ENCODE assay signal across 1 cellular context in the genomic region with DNA sequence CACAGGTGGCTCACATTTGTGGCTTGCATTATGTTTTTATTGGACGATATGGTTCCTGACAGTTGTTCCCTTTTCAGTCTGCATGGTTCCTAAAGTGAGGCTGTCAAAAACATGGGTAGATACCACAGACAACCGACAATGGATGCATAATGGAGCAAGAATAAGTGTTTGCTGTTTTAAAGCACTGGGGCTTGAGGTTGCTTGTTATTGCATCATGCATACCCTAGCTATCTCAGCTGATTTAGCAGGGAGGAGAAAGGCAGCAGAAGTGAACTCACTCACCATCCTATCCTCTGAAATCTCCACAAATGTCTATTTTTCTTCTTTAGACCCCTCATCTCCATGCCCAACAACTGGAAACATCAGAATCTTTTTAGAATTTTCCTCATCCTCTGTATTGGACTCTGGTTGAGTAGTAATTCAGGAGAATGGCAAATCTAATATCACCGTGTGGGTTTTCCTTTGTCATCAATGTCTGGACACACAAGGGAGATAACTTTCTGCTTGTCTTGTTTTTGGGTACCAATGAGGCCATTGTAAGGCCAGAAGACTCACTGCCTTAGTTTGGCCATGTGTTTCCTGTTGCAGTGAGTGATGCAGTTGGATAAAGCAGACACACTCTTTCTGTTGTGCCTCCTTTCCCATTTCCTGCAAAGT.
TF ChIP-seq lines count a peak whose summit lies in the region.

No MANE protein-coding gene starts in this region.

TF ChIP-seq in K562, 482 proteins besides CTCF, POLR2A, EP300 and RAD21 (continued from another document and continues in another):
- TF ChIP-seq, protein P1, sequence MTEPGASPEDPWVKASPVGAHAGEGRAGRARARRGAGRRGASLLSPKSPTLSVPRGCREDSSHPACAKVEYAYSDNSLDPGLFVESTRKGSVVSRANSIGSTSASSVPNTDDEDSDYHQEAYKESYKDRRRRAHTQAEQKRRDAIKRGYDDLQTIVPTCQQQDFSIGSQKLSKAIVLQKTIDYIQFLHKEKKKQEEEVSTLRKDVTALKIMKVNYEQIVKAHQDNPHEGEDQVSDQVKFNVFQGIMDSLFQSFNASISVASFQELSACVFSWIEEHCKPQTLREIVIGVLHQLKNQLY (CRISPR knock-in tag; conservative IDR thresholded peaks at IDR 0.05): no peak
- no peak for TF ChIP-seq FOXK1 (CRISPR knock-in tag; IDR thresholded peaks at IDR 0.05; ENCODE audit: borderline replicate concordance)
- peak; percentile 91 for TF ChIP-seq SMARCA4 (IDR thresholded peaks at IDR 0.05)
- TF ChIP-seq ZNF589 (CRISPR knock-in tag; IDR thresholded peaks at IDR 0.05; ENCODE audit: low read depth): peak; percentile 90; the same call in 1 of the 2 replicates
- no peak for TF ChIP-seq SMARCB1 (IDR thresholded peaks at IDR 0.05; ENCODE audit: insufficient read length, low read depth)
- TF ChIP-seq, protein P2, sequence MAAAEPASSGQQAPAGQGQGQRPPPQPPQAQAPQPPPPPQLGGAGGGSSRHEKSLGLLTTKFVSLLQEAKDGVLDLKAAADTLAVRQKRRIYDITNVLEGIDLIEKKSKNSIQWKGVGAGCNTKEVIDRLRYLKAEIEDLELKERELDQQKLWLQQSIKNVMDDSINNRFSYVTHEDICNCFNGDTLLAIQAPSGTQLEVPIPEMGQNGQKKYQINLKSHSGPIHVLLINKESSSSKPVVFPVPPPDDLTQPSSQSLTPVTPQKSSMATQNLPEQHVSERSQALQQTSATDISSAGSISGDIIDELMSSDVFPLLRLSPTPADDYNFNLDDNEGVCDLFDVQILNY (CRISPR knock-in tag; IDR thresholded peaks at IDR 0.05): no peak
- TF ChIP-seq CXXC5 (CRISPR knock-in tag; IDR thresholded peaks at IDR 0.05): peak; percentile 82
- TF ChIP-seq SMAD3 (CRISPR knock-in tag; conservative IDR thresholded peaks at IDR 0.05): peak; percentile 81
- TF ChIP-seq TAL1 (IDR thresholded peaks at IDR 0.05): peak; percentile 3; the same call in 1 of the 2 replicates
- TF ChIP-seq ZSCAN32 (CRISPR knock-in tag; IDR thresholded peaks at IDR 0.05): peak; percentile 100
- peak; percentile 80 for TF ChIP-seq EP400 (IDR thresholded peaks at IDR 0.05)
- TF ChIP-seq, protein P3, sequence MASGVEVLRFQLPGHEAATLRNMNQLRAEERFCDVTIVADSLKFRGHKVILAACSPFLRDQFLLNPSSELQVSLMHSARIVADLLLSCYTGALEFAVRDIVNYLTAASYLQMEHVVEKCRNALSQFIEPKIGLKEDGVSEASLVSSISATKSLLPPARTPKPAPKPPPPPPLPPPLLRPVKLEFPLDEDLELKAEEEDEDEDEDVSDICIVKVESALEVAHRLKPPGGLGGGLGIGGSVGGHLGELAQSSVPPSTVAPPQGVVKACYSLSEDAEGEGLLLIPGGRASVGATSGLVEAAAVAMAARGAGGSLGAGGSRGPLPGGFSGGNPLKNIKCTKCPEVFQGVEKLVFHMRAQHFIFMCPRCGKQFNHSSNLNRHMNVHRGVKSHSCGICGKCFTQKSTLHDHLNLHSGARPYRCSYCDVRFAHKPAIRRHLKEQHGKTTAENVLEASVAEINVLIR (CRISPR knock-in tag; IDR thresholded peaks at IDR 0.05): peak; percentile 28; the same call in 1 of the 2 replicates
- TF ChIP-seq NR2C2 (CRISPR knock-in tag; IDR thresholded peaks at IDR 0.05): no peak
- TF ChIP-seq NR2C2 (tag; IDR thresholded peaks at IDR 0.05): peak; percentile 55
- peak; percentile 91 for TF ChIP-seq FOXJ2 (tag; IDR thresholded peaks at IDR 0.05)
- 0 out of 2 replicates have a peak, but pooled peaks have one; percentile 29 for TF ChIP-seq ETV1 (tag; conservative IDR thresholded peaks at IDR 0.05; ENCODE audit: low read depth)
- TF ChIP-seq ELF2 (CRISPR knock-in tag; IDR thresholded peaks at IDR 0.05): peak; percentile 63; the same call in 1 of the 2 replicates
- TF ChIP-seq RBBP5 (IDR thresholded peaks at IDR 0.05; ENCODE audit: borderline replicate concordance, insufficient read depth, low read length, poor library complexity, severe bottlenecking): no peak
- TF ChIP-seq, protein P4, sequence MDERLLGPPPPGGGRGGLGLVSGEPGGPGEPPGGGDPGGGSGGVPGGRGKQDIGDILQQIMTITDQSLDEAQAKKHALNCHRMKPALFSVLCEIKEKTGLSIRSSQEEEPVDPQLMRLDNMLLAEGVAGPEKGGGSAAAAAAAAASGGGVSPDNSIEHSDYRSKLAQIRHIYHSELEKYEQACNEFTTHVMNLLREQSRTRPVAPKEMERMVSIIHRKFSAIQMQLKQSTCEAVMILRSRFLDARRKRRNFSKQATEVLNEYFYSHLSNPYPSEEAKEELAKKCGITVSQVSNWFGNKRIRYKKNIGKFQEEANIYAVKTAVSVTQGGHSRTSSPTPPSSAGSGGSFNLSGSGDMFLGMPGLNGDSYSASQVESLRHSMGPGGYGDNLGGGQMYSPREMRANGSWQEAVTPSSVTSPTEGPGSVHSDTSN (CRISPR knock-in tag; IDR thresholded peaks at IDR 0.05; ENCODE audit: low read depth): no peak
- TF ChIP-seq, protein P4 (tag; conservative IDR thresholded peaks at IDR 0.05; ENCODE audit: low read depth): 0 out of 2 replicates have a peak, but pooled peaks have one; percentile 18
- TF ChIP-seq TOE1 (IDR thresholded peaks at IDR 0.05; ENCODE audit: borderline replicate concordance): 0 out of 2 replicates have a peak, but pooled peaks have one; percentile 31
- TF ChIP-seq TOE1 (CRISPR knock-in tag; IDR thresholded peaks at IDR 0.05; ENCODE audit: borderline replicate concordance, low read depth): no peak
- peak; percentile 84 for TF ChIP-seq POLR2H (tag; IDR thresholded peaks at IDR 0.05; ENCODE audit: low read depth)
- no peak for TF ChIP-seq ZNF165 (CRISPR knock-in tag; IDR thresholded peaks at IDR 0.05; ENCODE audit: borderline replicate concordance)
- peak; percentile 16; the same call in 1 of the 2 replicates for TF ChIP-seq TRIM28 (IDR thresholded peaks at IDR 0.05)
- TF ChIP-seq ZNF586 (CRISPR knock-in tag; conservative IDR thresholded peaks at IDR 0.05): peak; percentile 96
- TF ChIP-seq JUNB (CRISPR knock-in tag; conservative IDR thresholded peaks at IDR 0.05): peak; percentile 79; the same call in 1 of the 2 replicates
- TF ChIP-seq, protein P5, sequence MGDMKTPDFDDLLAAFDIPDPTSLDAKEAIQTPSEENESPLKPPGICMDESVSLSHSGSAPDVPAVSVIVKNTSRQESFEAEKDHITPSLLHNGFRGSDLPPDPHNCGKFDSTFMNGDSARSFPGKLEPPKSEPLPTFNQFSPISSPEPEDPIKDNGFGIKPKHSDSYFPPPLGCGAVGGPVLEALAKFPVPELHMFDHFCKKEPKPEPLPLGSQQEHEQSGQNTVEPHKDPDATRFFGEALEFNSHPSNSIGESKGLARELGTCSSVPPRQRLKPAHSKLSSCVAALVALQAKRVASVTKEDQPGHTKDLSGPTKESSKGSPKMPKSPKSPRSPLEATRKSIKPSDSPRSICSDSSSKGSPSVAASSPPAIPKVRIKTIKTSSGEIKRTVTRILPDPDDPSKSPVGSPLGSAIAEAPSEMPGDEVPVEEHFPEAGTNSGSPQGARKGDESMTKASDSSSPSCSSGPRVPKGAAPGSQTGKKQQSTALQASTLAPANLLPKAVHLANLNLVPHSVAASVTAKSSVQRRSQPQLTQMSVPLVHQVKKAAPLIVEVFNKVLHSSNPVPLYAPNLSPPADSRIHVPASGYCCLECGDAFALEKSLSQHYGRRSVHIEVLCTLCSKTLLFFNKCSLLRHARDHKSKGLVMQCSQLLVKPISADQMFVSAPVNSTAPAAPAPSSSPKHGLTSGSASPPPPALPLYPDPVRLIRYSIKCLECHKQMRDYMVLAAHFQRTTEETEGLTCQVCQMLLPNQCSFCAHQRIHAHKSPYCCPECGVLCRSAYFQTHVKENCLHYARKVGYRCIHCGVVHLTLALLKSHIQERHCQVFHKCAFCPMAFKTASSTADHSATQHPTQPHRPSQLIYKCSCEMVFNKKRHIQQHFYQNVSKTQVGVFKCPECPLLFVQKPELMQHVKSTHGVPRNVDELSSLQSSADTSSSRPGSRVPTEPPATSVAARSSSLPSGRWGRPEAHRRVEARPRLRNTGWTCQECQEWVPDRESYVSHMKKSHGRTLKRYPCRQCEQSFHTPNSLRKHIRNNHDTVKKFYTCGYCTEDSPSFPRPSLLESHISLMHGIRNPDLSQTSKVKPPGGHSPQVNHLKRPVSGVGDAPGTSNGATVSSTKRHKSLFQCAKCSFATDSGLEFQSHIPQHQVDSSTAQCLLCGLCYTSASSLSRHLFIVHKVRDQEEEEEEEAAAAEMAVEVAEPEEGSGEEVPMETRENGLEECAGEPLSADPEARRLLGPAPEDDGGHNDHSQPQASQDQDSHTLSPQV (IDR thresholded peaks at IDR 0.05): peak; percentile 82
- TF ChIP-seq NR4A1 (CRISPR knock-in tag; IDR thresholded peaks at IDR 0.05): no peak
- TF ChIP-seq NR4A1 (tag; IDR thresholded peaks at IDR 0.05): peak; percentile 91
- TF ChIP-seq, protein P6, sequence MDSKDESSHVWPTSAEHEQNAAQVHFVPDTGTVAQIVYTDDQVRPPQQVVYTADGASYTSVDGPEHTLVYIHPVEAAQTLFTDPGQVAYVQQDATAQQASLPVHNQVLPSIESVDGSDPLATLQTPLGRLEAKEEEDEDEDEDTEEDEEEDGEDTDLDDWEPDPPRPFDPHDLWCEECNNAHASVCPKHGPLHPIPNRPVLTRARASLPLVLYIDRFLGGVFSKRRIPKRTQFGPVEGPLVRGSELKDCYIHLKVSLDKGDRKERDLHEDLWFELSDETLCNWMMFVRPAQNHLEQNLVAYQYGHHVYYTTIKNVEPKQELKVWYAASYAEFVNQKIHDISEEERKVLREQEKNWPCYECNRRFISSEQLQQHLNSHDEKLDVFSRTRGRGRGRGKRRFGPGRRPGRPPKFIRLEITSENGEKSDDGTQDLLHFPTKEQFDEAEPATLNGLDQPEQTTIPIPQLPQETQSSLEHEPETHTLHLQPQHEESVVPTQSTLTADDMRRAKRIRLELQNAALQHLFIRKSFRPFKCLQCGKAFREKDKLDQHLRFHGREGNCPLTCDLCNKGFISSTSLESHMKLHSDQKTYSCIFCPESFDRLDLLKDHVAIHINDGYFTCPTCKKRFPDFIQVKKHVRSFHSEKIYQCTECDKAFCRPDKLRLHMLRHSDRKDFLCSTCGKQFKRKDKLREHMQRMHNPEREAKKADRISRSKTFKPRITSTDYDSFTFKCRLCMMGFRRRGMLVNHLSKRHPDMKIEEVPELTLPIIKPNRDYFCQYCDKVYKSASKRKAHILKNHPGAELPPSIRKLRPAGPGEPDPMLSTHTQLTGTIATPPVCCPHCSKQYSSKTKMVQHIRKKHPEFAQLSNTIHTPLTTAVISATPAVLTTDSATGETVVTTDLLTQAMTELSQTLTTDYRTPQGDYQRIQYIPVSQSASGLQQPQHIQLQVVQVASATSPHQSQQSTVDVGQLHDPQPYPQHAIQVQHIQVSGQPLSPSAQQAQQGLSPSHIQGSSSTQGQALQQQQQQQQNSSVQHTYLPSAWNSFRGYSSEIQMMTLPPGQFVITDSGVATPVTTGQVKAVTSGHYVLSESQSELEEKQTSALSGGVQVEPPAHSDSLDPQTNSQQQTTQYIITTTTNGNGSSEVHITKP (IDR thresholded peaks at IDR 0.05; ENCODE audit: partially characterized antibody): no peak
- peak; percentile 16; the same call in 1 of the 2 replicates for TF ChIP-seq MAFK (IDR thresholded peaks at IDR 0.05; ENCODE audit: low read length)
- TF ChIP-seq XRCC5 (IDR thresholded peaks at IDR 0.05; ENCODE audit: low read depth, low read length): no peak
- TF ChIP-seq, protein P7, sequence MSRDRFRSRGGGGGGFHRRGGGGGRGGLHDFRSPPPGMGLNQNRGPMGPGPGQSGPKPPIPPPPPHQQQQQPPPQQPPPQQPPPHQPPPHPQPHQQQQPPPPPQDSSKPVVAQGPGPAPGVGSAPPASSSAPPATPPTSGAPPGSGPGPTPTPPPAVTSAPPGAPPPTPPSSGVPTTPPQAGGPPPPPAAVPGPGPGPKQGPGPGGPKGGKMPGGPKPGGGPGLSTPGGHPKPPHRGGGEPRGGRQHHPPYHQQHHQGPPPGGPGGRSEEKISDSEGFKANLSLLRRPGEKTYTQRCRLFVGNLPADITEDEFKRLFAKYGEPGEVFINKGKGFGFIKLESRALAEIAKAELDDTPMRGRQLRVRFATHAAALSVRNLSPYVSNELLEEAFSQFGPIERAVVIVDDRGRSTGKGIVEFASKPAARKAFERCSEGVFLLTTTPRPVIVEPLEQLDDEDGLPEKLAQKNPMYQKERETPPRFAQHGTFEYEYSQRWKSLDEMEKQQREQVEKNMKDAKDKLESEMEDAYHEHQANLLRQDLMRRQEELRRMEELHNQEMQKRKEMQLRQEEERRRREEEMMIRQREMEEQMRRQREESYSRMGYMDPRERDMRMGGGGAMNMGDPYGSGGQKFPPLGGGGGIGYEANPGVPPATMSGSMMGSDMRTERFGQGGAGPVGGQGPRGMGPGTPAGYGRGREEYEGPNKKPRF (IDR thresholded peaks at IDR 0.05; ENCODE audit: low read depth, low read length): no peak
- TF ChIP-seq, protein P8, sequence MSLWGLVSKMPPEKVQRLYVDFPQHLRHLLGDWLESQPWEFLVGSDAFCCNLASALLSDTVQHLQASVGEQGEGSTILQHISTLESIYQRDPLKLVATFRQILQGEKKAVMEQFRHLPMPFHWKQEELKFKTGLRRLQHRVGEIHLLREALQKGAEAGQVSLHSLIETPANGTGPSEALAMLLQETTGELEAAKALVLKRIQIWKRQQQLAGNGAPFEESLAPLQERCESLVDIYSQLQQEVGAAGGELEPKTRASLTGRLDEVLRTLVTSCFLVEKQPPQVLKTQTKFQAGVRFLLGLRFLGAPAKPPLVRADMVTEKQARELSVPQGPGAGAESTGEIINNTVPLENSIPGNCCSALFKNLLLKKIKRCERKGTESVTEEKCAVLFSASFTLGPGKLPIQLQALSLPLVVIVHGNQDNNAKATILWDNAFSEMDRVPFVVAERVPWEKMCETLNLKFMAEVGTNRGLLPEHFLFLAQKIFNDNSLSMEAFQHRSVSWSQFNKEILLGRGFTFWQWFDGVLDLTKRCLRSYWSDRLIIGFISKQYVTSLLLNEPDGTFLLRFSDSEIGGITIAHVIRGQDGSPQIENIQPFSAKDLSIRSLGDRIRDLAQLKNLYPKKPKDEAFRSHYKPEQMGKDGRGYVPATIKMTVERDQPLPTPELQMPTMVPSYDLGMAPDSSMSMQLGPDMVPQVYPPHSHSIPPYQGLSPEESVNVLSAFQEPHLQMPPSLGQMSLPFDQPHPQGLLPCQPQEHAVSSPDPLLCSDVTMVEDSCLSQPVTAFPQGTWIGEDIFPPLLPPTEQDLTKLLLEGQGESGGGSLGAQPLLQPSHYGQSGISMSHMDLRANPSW (CRISPR knock-in tag; IDR thresholded peaks at IDR 0.05): no peak
- TF ChIP-seq, protein P9, sequence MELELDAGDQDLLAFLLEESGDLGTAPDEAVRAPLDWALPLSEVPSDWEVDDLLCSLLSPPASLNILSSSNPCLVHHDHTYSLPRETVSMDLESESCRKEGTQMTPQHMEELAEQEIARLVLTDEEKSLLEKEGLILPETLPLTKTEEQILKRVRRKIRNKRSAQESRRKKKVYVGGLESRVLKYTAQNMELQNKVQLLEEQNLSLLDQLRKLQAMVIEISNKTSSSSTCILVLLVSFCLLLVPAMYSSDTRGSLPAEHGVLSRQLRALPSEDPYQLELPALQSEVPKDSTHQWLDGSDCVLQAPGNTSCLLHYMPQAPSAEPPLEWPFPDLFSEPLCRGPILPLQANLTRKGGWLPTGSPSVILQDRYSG (tag; conservative IDR thresholded peaks at IDR 0.05; ENCODE audit: low read depth): no peak
- TF ChIP-seq CBX1 (IDR thresholded peaks at IDR 0.05; ENCODE audit: low read depth): 0 out of 2 replicates have a peak, but pooled peaks have one; percentile 23
